Comparison of ENCODE assay signal across 21 cellular contexts in the genomic region with DNA sequence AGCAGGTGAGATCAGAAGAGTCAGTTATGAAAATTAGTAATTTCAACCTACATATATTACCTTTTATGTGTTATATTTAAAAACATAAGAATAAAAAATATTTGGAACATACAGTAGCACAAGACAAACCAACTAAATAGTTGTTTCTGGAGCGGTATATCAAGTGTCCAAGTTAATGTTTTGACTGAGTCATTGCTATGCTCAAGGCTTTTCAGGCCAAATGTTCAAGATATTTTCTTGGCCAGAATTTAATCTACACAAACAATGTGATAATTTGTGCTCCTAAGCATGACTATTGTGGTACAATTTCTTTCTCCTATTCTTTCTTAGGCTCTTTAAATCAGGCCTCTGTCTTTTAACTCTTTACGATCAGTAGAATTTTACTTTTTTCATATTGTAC.
"Had no signal": no experiment of that assay in that cellular context is flagged by ENCODE, and none has a peak within 500 bp of the region (broad histone marks: within the 10 kb centered on the region; RNA-seq: fewer than 3 reads in every experiment).

No MANE protein-coding gene starts in this region.

- H3K27me3 ChIP-seq: colonic mucosa, esophagus squamous epithelium, gastroesophageal sphincter, suprapubic skin, tibial nerve had no signal

- H3K36me3 ChIP-seq: colonic mucosa, esophagus squamous epithelium, gastroesophageal sphincter, suprapubic skin, tibial nerve had no signal

- DNase-seq: activated B cell treated with CpG ODN at 0.5 μM for 24 hours; activated CD4-positive, alpha-beta T cell treated with anti-CD3 and anti-CD28 coated beads for 36 hours; activated CD4-positive, alpha-beta T cell treated with anti-CD3 and anti-CD28 coated beads, Interleukin-2, amount 50 U/mL, for 4 hours; activated CD8-positive, alpha-beta memory T cell treated with anti-CD3 and anti-CD28 coated beads for 24 hours; activated CD8-positive, alpha-beta memory T cell treated with anti-CD3 and anti-CD28 coated beads, Interleukin-2, amount 50 U/mL, for 4 hours; activated naive CD8-positive, alpha-beta T cell treated with anti-CD3 and anti-CD28 coated beads for 36 hours; activated T-cell treated with anti-CD3 and anti-CD28 coated beads, Interleukin-2, amount 50 U/mL, for 24 hours; central memory CD4-positive, alpha-beta T cell; colonic mucosa; endodermal cell; esophagus squamous epithelium; head of caudate nucleus; hypothalamus; left cardiac atrium; retina; stimulated activated CD4-positive, alpha-beta T cell treated with anti-CD3 and anti-CD28 coated beads, Interleukin-12 subunit alpha, Interleukin-12 subunit beta, amount 100 ng/mL, for 4 hours; stimulated activated CD4-positive, alpha-beta T cell treated with anti-CD3 and anti-CD28 coated beads, Interleukin-4, amount 100 ng/mL, for 4 hours; T1000 had no signal

- H3K4me3 ChIP-seq: colonic mucosa, esophagus squamous epithelium, gastroesophageal sphincter, suprapubic skin, tibial nerve had no signal

- H3K4me1 ChIP-seq: colonic mucosa, esophagus squamous epithelium, gastroesophageal sphincter, suprapubic skin had no signal

- H3K9me3 ChIP-seq: colonic mucosa, esophagus squamous epithelium, gastroesophageal sphincter, suprapubic skin, tibial nerve had no signal
